9 cellular contexts compared by ENCODE assay signal in genomic region chr20:38127011-38127621, GRCh38. TPM values are rescaled to one million over a fixed set of nuclear protein-coding genes. Genes with fewer than 3 reads are reported as not detected.
DNase-seq lines count a peak whose midpoint lies in the region; ATAC-seq and TF ChIP-seq lines count a peak whose summit lies in the region.
"Had no signal": no experiment of that assay in that cellular context is flagged by ENCODE, and none has a peak within 500 bp of the region (broad histone marks: within the 10 kb centered on the region; RNA-seq: fewer than 3 reads in every experiment).

No MANE protein-coding gene starts in this region.

- peak overlapping the region; percentile 6; the same call in 1 of the 2 replicates for H3K4me3 ChIP-seq in ACC112 (ENCODE audit: low read depth, low read length)
- H3K4me3 ChIP-seq in mesenchymal stem cell (ENCODE audit: insufficient read depth in 1 of 2, low read depth in 1 of 2, low read length in 2 of 2) = no peak overlapping the region
- no peak overlapping the region for H3K4me3 ChIP-seq in A673 (ENCODE audit: low read depth, low read length, poor library complexity, severe bottlenecking)

- no peak overlapping the region for H3K4me2 ChIP-seq in mesenchymal stem cell (ENCODE audit: low read length, poor library complexity, severe bottlenecking)

- H3K27ac ChIP-seq in ACC112 (ENCODE audit: low read depth, low read length) (no peak overlapping the region), cingulate gyrus (ENCODE audit: low read depth, low read length) (peak overlapping the region; percentile 3), mesenchymal stem cell (ENCODE audit: low read length, poor library complexity, severe bottlenecking) (peak overlapping the region; percentile 45), A673 (ENCODE audit: low read depth, low read length, poor library complexity, severe bottlenecking) (no peak overlapping the region)

- H2BK12ac ChIP-seq in mesenchymal stem cell (ENCODE audit: low read length in 2 of 2) = peak overlapping the region; percentile 90 to 98

- no peak overlapping the region for H3K23ac ChIP-seq in mesenchymal stem cell (ENCODE audit: low read length in 2 of 2)

- intact Hi-C loops in A673 (cut with micrococcal nuclease; ENCODE audit: unreplicated experiment) = no loop called here

- peak overlapping the region; percentile 39 for H2BK15ac ChIP-seq in mesenchymal stem cell (ENCODE audit: low read depth, poor library complexity, severe bottlenecking)

- H3K4ac ChIP-seq in mesenchymal stem cell (ENCODE audit: low read depth in 1 of 2, low read length in 2 of 2) = peak overlapping the region in 1 of 2 experiments; percentile 89

- CTCF ChIA-PET in A673 (lab: Charles Lee) = no interaction called here

- H4K8ac ChIP-seq in mesenchymal stem cell (ENCODE audit: low read length) = peak overlapping the region; percentile 83

- no peak overlapping the region for H2AK5ac ChIP-seq in mesenchymal stem cell (ENCODE audit: low read length, severe bottlenecking)

- H3K36me3 ChIP-seq in ACC112 (ENCODE audit: insufficient read depth, low read length) (no peaks in the 10 kb centered on the region), mesenchymal stem cell (ENCODE audit: control insufficient read depth in 1 of 2, insufficient read depth in 2 of 2, low read depth in 1 of 2, low read length in 2 of 2) (no peaks in the 10 kb centered on the region), A673 (ENCODE audit: insufficient read depth, low read length, poor library complexity, severe bottlenecking) (no peaks in the 10 kb centered on the region)

- no peaks in the 10 kb centered on the region for H3K27me3 ChIP-seq in ACC112 (ENCODE audit: insufficient read depth, low read length)
- peaks cover 0 to 12% of the 10 kb centered on the region in 2 experiments for H3K27me3 ChIP-seq in mesenchymal stem cell (ENCODE audit: control insufficient read depth in 1 of 2, insufficient read depth in 1 of 2, low read length in 2 of 2)
- no peaks in the 10 kb centered on the region for H3K27me3 ChIP-seq in A673 (replicated peaks; ENCODE audit: insufficient read depth, low read depth, low read length, poor library complexity)

- H4K91ac ChIP-seq in mesenchymal stem cell (ENCODE audit: low read length) = no peak overlapping the region

- H3K79me2 ChIP-seq in ACC112 (ENCODE audit: control insufficient read depth, insufficient read depth, low read length, unreplicated experiment) = no peaks in the 10 kb centered on the region

- no peak for TF ChIP-seq CTCF in A673 (conservative IDR thresholded peaks at IDR 0.05; ENCODE audit: low read depth, low read length)

- H3K18ac ChIP-seq in mesenchymal stem cell (ENCODE audit: low read depth in 1 of 2, low read length in 2 of 2) = peak overlapping the region; percentile 90 to 95

- no peak overlapping the region for H2AFZ ChIP-seq in ACC112 (ENCODE audit: low read length, unreplicated experiment)
- H2AFZ ChIP-seq in mesenchymal stem cell (ENCODE audit: low read depth, low read length) = no peak overlapping the region

- peak overlapping the region; percentile 93 for H2BK120ac ChIP-seq in mesenchymal stem cell (ENCODE audit: low read depth, low read length)

- H3K14ac ChIP-seq in mesenchymal stem cell (ENCODE audit: low read length in 2 of 2) = no peak overlapping the region

- POLR2A ChIA-PET in A673 (lab: Charles Lee; ENCODE audit: low non-redundant PET) = no interaction called here

- no peaks in the 10 kb centered on the region for H3K9me3 ChIP-seq in mesenchymal stem cell (ENCODE audit: control insufficient read depth, low read length)
- H3K9me3 ChIP-seq in A673 (ENCODE audit: low read depth, low read length, poor library complexity, severe bottlenecking) = no peaks in the 10 kb centered on the region
- H3K9me3 ChIP-seq: Caco-2 had no signal

- H3K9ac ChIP-seq in mesenchymal stem cell (ENCODE audit: low read length) = no peak overlapping the region

- no peak for ATAC-seq in HG03159 (IDR thresholded peaks at IDR 0.05; ENCODE audit: unreplicated experiment)

- BruUV-seq in A673 (replicated peaks; lab: Mats Ljungman, UMichigan) = no TSS peak

- no peak overlapping the region for H2BK5ac ChIP-seq in mesenchymal stem cell (ENCODE audit: low read depth, low read length, poor library complexity, severe bottlenecking)

- no peaks in the 10 kb centered on the region for H3K79me1 ChIP-seq in mesenchymal stem cell (replicated peaks; ENCODE audit: low read length, poor library complexity, severe bottlenecking)

- 55% methylated on average over 9 of the region's 12 CpGs for WGBS in mesenchymal stem cell

- H3K4me1 ChIP-seq in ACC112 (ENCODE audit: control insufficient read depth, insufficient read depth, low read length, unreplicated experiment) (peaks cover 34% of the 10 kb centered on the region), mesenchymal stem cell (ENCODE audit: control insufficient read depth, insufficient read depth, low read depth, low read length) (peaks cover 26% of the 10 kb centered on the region), A673 (ENCODE audit: insufficient read depth, low read length, poor library complexity, severe bottlenecking) (no peaks in the 10 kb centered on the region)

- DNase-seq in NCI-H1694 (lab: John Stamatoyannopoulos, UW) (peak; percentile 75), mesenchymal stem cell (peak; percentile 86), activated gamma-delta T cell (lab: John Stamatoyannopoulos, UW) (no peak), HuH-7 (ENCODE audit: low spot score) (no peak), A673 (ENCODE audit: low spot score) (no peak)

RNA-seq across cellular contexts. Expression of gene TGM2, which starts 38.0 kb away (rescaled TPM):
- polyA plus RNA-seq in mesenchymal stem cell (2013, experiment 1 of 2) = 537 TPM
- polyA plus RNA-seq in mesenchymal stem cell (2013, experiment 2 of 2) = 530 TPM
- 0.43 and 0.85 TPM in 2 replicates for total RNA-seq in A673 (2021)

Comparison
In these comparisons a context has a peak if more than half of its experiments do, and no peak if none do; other contexts are left out.
1. H3K27ac ChIP-seq: peak in cingulate gyrus (single experiment) and mesenchymal stem cell (single experiment); none in ACC112 (single experiment) and A673 (single experiment).
2. DNase-seq: peak in NCI-H1694 (single experiment) and mesenchymal stem cell (single experiment); none in activated gamma-delta T cell (single experiment), HuH-7 (single experiment) and A673 (single experiment).